In genomic region chr1:12161324-12161661, GRCh38 we compare ENCODE assay signal across 8 cellular contexts. TPM values are rescaled to one million over a fixed set of nuclear protein-coding genes. Genes with fewer than 3 reads are reported as not detected.
A peak's percentile ranks its signal among the peaks of the same experiment; 100 is the strongest.
DNase-seq lines count a peak whose midpoint lies in the region; FAIRE-seq and TF ChIP-seq lines count a peak whose summit lies in the region.

No MANE protein-coding gene starts in this region.

- H3K9me3 Mint-ChIP-seq in CD14-positive monocyte (peaks cover 0 to 2% (median 0%) of the 10 kb centered on the region in 7 donors), neural progenitor cell (no peaks in the 10 kb centered on the region)

- H3K4me2 ChIP-seq in KMS-11 (peak overlapping the region; percentile 85), neural progenitor cell (no peak overlapping the region)

- H3K4me1 Mint-ChIP-seq in CD14-positive monocyte: peaks cover 85% of the 10 kb centered on the region
- H3K4me1 Mint-ChIP-seq in neural progenitor cell: peaks cover 33% of the 10 kb centered on the region

- H3K4me1 ChIP-seq in KMS-11 (ENCODE audit: low read depth, poor library complexity, severe bottlenecking) (peaks cover 91% of the 10 kb centered on the region), colonic mucosa (peaks cover 18% of the 10 kb centered on the region), neural progenitor cell (peaks cover 19% of the 10 kb centered on the region)

- no peak overlapping the region for H3K4me3 ChIP-seq in KMS-11 (IDR thresholded peaks at IDR 0.05; ENCODE audit: insufficient read depth, low read depth, low read length)
- no peak overlapping the region for H3K4me3 ChIP-seq in colonic mucosa
- no peak overlapping the region for H3K4me3 ChIP-seq in neural progenitor cell

- H3K9ac ChIP-seq in KMS-11 (peak overlapping the region; percentile 57), colonic mucosa (ENCODE audit: low read depth in 2 of 2, low read length in 2 of 2) (no peak overlapping the region), neural progenitor cell (no peak overlapping the region)

- DNase-seq in CD14-positive monocyte (ENCODE audit: low spot score) (no peak), colonic mucosa (no peak), neural progenitor cell (ENCODE audit: low spot score) (no peak), HCEC 1CT (no peak), NCI-H1436 treated with DMSO at 0.1 percent for 48 hours (lab: John Stamatoyannopoulos, UW) (no peak), NCI-H82 treated with DMSO at 0.1 percent for 48 hours (lab: John Stamatoyannopoulos, UW; ENCODE audit: unreplicated experiment) (no peak), frontal cortex (ENCODE audit: low spot score in 2 of 2) (no peak)

- H4K20me1 ChIP-seq in KMS-11 (ENCODE audit: insufficient read depth) (no peaks in the 10 kb centered on the region), neural progenitor cell (ENCODE audit: low read depth) (no peaks in the 10 kb centered on the region)

- intact Hi-C loops in CD14-positive monocyte (cut with micrococcal nuclease) (no loop called here), colonic mucosa (cut with DNase I) (no loop called here)

- H3K27me3 Mint-ChIP-seq in CD14-positive monocyte (ENCODE audit: low read depth in 3 of 3) (peaks cover 0 to 4% (median 0%) of the 10 kb centered on the region in 3 donors), neural progenitor cell (ENCODE audit: insufficient read depth, low read depth) (peaks cover 8% of the 10 kb centered on the region)

- H3K36me3 ChIP-seq in KMS-11 (ENCODE audit: insufficient read depth) (no peaks in the 10 kb centered on the region), colonic mucosa (no peaks in the 10 kb centered on the region), neural progenitor cell (no peaks in the 10 kb centered on the region)

- no peaks in the 10 kb centered on the region for H3K9me3 ChIP-seq in colonic mucosa
- no peaks in the 10 kb centered on the region for H3K9me3 ChIP-seq in neural progenitor cell (ENCODE audit: low read depth)

- H3K36me3 Mint-ChIP-seq in CD14-positive monocyte: peaks cover 0 to 4% of the 10 kb centered on the region in 2 donors
- no peaks in the 10 kb centered on the region for H3K36me3 Mint-ChIP-seq in neural progenitor cell

- no peak for TF ChIP-seq CTCF in CD14-positive monocyte (IDR thresholded peaks at IDR 0.05)
- no peak for TF ChIP-seq CTCF in KMS-11 (conservative IDR thresholded peaks at IDR 0.05; ENCODE audit: low read depth, low read length)
- no peak for TF ChIP-seq CTCF in colonic mucosa (IDR thresholded peaks at IDR 0.05)
- no peak for TF ChIP-seq CTCF in neural progenitor cell (IDR thresholded peaks at IDR 0.05)

- H3F3A ChIP-seq in neural progenitor cell (ENCODE audit: low read depth): peaks cover 5% of the 10 kb centered on the region

- H3K27ac ChIP-seq in KMS-11 (peak overlapping the region; percentile 93), colonic mucosa (peak overlapping the region; percentile 74), neural progenitor cell (no peak overlapping the region)

- H2AFZ ChIP-seq in KMS-11 (ENCODE audit: low read depth): peak overlapping the region; percentile 60; the same call in 1 of the 2 replicates
- H2AFZ ChIP-seq in neural progenitor cell (replicated peaks): no peak overlapping the region

- H3K4me3 Mint-ChIP-seq in CD14-positive monocyte: peak overlapping the region in 1 of 2 donors; percentile 45
- H3K4me3 Mint-ChIP-seq in neural progenitor cell: no peak overlapping the region

- H3K79me2 ChIP-seq in KMS-11 (ENCODE audit: insufficient read depth, low read depth) (no peaks in the 10 kb centered on the region), neural progenitor cell (ENCODE audit: low read depth) (no peaks in the 10 kb centered on the region)

- FAIRE-seq in frontal cortex (lab: Jason Lieb, UNC): no peak

- H3K27ac Mint-ChIP-seq in CD14-positive monocyte (peak overlapping the region; percentile 96 to 99 (median 98)), neural progenitor cell (peak overlapping the region; percentile 79)

- H3K27me3 ChIP-seq in KMS-11 (ENCODE audit: insufficient read depth, low read depth) (no peaks in the 10 kb centered on the region), colonic mucosa (no peaks in the 10 kb centered on the region), neural progenitor cell (peaks cover 14% of the 10 kb centered on the region)

RNA-seq across cellular contexts. Expression of gene TNFRSF1B, which starts 5.5 kb away (rescaled TPM):
- polyA plus RNA-seq in CD14-positive monocyte: 100 to 1,000 TPM; 436 to 761 TPM
- 10 to 100 TPM; 27.2 to 28.1 TPM for total RNA-seq in colonic mucosa
- 0.04 and 0.22 TPM in 2 replicates for total RNA-seq in neural progenitor cell (ENCODE audit: low replicate concordance)
- total RNA-seq in frontal cortex: 2.0 TPM
